In the genomic region with DNA sequence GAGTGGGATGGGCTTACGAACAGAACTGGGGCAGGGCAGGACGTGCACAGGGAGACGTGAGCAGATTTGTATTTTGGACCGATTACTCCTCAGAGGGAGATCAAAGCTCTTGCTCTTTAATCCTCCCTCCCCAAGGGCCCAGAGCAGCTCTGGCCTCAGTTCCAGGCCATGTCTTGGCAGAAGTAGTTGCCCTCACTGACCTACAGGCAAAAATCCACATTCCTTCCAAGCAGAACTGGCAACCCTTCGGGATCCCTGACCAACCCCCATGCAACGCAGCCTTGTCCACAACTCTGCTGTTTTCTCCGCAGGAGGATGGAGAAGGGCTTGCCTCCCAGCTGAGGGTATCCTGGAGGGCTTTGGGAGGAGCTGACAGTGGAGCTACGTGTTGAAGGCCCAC, we compare ENCODE assay signal across 1 cellular context.
TF ChIP-seq lines count a peak whose summit lies in the region.

No MANE protein-coding gene starts in this region.

TF ChIP-seq in HepG2, 621 proteins besides CTCF, POLR2A, EP300 and RAD21:
- TF ChIP-seq, protein P1, sequence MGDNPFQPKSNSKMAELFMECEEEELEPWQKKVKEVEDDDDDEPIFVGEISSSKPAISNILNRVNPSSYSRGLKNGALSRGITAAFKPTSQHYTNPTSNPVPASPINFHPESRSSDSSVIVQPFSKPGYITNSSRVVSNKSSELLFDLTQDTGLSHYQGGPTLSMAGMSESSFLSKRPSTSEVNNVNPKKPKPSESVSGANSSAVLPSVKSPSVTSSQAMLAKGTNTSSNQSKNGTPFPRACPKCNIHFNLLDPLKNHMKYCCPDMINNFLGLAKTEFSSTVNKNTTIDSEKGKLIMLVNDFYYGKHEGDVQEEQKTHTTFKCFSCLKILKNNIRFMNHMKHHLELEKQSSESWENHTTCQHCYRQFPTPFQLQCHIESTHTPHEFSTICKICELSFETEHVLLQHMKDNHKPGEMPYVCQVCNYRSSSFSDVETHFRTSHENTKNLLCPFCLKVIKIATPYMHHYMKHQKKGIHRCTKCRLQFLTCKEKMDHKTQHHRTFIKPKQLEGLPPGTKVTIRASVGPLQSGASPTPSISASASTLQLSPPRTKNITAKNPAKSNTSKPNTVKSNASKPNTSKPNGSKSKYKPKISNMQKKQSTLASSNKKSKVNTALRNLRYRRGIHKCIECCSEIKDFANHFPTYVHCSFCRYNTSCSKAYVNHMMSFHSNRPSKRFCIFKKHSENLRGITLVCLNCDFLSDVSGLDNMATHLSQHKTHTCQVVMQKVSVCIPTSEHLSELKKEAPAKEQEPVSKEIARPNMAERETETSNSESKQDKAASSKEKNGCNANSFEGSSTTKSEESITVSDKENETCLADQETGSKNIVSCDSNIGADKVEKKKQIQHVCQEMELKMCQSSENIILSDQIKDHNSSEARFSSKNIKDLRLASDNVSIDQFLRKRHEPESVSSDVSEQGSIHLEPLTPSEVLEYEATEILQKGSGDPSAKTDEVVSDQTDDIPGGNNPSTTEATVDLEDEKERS (CRISPR knock-in tag; IDR thresholded peaks at IDR 0.05): no peak
- TF ChIP-seq THYN1 (CRISPR knock-in tag; IDR thresholded peaks at IDR 0.05; ENCODE audit: borderline replicate concordance, low read depth): no peak
- no peak for TF ChIP-seq YEATS4 (CRISPR knock-in tag; IDR thresholded peaks at IDR 0.05; ENCODE audit: borderline replicate concordance)
- TF ChIP-seq, protein P2, sequence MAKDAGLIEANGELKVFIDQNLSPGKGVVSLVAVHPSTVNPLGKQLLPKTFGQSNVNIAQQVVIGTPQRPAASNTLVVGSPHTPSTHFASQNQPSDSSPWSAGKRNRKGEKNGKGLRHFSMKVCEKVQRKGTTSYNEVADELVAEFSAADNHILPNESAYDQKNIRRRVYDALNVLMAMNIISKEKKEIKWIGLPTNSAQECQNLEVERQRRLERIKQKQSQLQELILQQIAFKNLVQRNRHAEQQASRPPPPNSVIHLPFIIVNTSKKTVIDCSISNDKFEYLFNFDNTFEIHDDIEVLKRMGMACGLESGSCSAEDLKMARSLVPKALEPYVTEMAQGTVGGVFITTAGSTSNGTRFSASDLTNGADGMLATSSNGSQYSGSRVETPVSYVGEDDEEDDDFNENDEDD (CRISPR knock-in tag; IDR thresholded peaks at IDR 0.05; ENCODE audit: borderline replicate concordance): no peak
- TF ChIP-seq, protein P3, sequence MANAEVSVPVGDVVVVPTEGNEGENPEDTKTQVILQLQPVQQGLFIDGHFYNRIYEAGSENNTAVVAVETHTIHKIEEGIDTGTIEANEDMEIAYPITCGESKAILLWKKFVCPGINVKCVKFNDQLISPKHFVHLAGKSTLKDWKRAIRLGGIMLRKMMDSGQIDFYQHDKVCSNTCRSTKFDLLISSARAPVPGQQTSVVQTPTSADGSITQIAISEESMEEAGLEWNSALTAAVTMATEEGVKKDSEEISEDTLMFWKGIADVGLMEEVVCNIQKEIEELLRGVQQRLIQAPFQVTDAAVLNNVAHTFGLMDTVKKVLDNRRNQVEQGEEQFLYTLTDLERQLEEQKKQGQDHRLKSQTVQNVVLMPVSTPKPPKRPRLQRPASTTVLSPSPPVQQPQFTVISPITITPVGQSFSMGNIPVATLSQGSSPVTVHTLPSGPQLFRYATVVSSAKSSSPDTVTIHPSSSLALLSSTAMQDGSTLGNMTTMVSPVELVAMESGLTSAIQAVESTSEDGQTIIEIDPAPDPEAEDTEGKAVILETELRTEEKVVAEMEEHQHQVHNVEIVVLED (CRISPR knock-in tag; IDR thresholded peaks at IDR 0.05; ENCODE audit: borderline replicate concordance): no peak
- TF ChIP-seq CREM (IDR thresholded peaks at IDR 0.05): no peak
- TF ChIP-seq CREM (CRISPR knock-in tag; IDR thresholded peaks at IDR 0.05): no peak
- TF ChIP-seq ZNF24 (IDR thresholded peaks at IDR 0.05): no peak
- TF ChIP-seq SYNCRIP (IDR thresholded peaks at IDR 0.05; ENCODE audit: insufficient read depth, low read depth, low read length): no peak
- no peak for TF ChIP-seq CEBPB (IDR thresholded peaks at IDR 0.05; ENCODE audit: borderline replicate concordance, low read depth, low read length)
- TF ChIP-seq, protein P4, sequence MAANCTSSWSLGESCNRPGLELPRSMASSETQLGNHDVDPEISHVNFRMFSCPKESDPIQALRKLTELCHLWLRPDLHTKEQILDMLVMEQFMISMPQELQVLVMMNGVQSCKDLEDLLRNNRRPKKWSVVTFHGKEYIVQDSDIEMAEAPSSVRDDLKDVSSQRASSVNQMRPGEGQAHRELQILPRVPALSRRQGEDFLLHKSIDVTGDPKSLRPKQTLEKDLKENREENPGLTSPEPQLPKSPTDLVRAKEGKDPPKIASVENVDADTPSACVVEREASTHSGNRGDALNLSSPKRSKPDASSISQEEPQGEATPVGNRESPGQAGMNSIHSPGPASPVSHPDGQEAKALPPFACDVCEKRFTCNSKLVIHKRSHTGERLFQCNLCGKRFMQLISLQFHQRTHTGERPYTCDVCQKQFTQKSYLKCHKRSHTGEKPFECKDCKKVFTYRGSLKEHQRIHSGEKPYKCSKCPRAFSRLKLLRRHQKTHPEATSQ (CRISPR knock-in tag; IDR thresholded peaks at IDR 0.05; ENCODE audit: borderline replicate concordance): no peak
- TF ChIP-seq, protein P5, sequence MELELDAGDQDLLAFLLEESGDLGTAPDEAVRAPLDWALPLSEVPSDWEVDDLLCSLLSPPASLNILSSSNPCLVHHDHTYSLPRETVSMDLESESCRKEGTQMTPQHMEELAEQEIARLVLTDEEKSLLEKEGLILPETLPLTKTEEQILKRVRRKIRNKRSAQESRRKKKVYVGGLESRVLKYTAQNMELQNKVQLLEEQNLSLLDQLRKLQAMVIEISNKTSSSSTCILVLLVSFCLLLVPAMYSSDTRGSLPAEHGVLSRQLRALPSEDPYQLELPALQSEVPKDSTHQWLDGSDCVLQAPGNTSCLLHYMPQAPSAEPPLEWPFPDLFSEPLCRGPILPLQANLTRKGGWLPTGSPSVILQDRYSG (CRISPR knock-in tag; IDR thresholded peaks at IDR 0.05): no peak
- no peak for TF ChIP-seq ELF4 (CRISPR knock-in tag; IDR thresholded peaks at IDR 0.05; ENCODE audit: borderline replicate concordance)
- TF ChIP-seq HOXD1 (CRISPR knock-in tag; IDR thresholded peaks at IDR 0.05): no peak
- no peak for TF ChIP-seq HMGA1 (CRISPR knock-in tag; conservative IDR thresholded peaks at IDR 0.05)
- TF ChIP-seq ATF7 (IDR thresholded peaks at IDR 0.05): no peak
- no peak for TF ChIP-seq ATF7 (CRISPR knock-in tag; IDR thresholded peaks at IDR 0.05)
- no peak for TF ChIP-seq KMT2B (CRISPR knock-in tag; IDR thresholded peaks at IDR 0.05)
- no peak for TF ChIP-seq HOXA3 (CRISPR knock-in tag; IDR thresholded peaks at IDR 0.05)
- TF ChIP-seq, protein P6, sequence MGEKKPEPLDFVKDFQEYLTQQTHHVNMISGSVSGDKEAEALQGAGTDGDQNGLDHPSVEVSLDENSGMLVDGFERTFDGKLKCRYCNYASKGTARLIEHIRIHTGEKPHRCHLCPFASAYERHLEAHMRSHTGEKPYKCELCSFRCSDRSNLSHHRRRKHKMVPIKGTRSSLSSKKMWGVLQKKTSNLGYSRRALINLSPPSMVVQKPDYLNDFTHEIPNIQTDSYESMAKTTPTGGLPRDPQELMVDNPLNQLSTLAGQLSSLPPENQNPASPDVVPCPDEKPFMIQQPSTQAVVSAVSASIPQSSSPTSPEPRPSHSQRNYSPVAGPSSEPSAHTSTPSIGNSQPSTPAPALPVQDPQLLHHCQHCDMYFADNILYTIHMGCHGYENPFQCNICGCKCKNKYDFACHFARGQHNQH (CRISPR knock-in tag; IDR thresholded peaks at IDR 0.05): no peak
- TF ChIP-seq ARNT (IDR thresholded peaks at IDR 0.05): no peak
- no peak for TF ChIP-seq ZNF883 (CRISPR knock-in tag; IDR thresholded peaks at IDR 0.05; ENCODE audit: not compliant biosample characterization)
